ENCODE assay signal across 13 cellular contexts in genomic region chr3:155070932-155071387, GRCh38. TPM values are rescaled to one million over a fixed set of nuclear protein-coding genes. Genes with fewer than 3 reads are reported as not detected.
DNase-seq lines count a peak whose midpoint lies in the region; TF ChIP-seq lines count a peak whose summit lies in the region.
"Had no signal": no experiment of that assay in that cellular context is flagged by ENCODE, and none has a peak within 500 bp of the region (broad histone marks: within the 10 kb centered on the region; RNA-seq: fewer than 3 reads in every experiment).

No MANE protein-coding gene starts in this region.

- TF ChIP-seq CTCF in epithelial cell of proximal tubule (conservative IDR thresholded peaks at IDR 0.05; ENCODE audit: low read depth, low read length): no peak

- no peak overlapping the region for H3K4me3 ChIP-seq in epithelial cell of proximal tubule (ENCODE audit: low read depth, low read length)
- H3K4me3 ChIP-seq: esophagus squamous epithelium, upper lobe of left lung had no signal

- DNase-seq in ELF-1 (ENCODE audit: low read depth, low spot score) (peak; percentile 40), RPMI7951 (ENCODE audit: low read depth) (peak; percentile 93), epithelial cell of proximal tubule (ENCODE audit: low read depth) (peak; percentile 67), non-pigmented ciliary epithelial cell (ENCODE audit: low read depth) (peak; percentile 98), DMS 273 (lab: John Stamatoyannopoulos, UW; ENCODE audit: unreplicated experiment) (no peak), mucosa of gallbladder (ENCODE audit: low spot score) (no peak)
- no peak for DNase-seq in stimulated activated CD4-positive, alpha-beta T cell treated with anti-CD3 and anti-CD28 coated beads, Interleukin-1b, Interleukin-23, amount 100 ng/mL, for 48 hours
- no peak for DNase-seq in activated CD4-positive, alpha-beta T cell treated with anti-CD3 and anti-CD28 coated beads for 4 hours
- DNase-seq: esophagus squamous epithelium, NCI-H446 treated with DMSO at 0.1 percent for 48 hours had no signal

RNA-seq across cellular contexts. Expression of gene MME, which starts 9.2 kb away (rescaled TPM):
- total RNA-seq in RPMI7951 (2014; rRNA removed; shearing (Covaris generic)): 73.8 and 77.4 TPM in 2 replicates
- total RNA-seq in epithelial cell of proximal tubule (20.1 and 61.6 TPM in 2 replicates), mucosa of gallbladder (111 TPM)
- total RNA-seq: activated T-helper 1 cell treated with anti-CD3 and anti-CD28 coated beads, Interleukin-12 subunit alpha, Interleukin-12 subunit beta, Interleukin-2, Interleukin-4 antibody, amounts not matched to agents 30 ng/mL and 10 ng/mL and 1 ng/mL, durations not matched to agents 14 hours and 24 hours and 36 hours; T-helper 2 cell treated with Interferon-gamma antibody and Interleukin-4, amounts not matched to agents 100 ng/mL and 5 ng/mL, for 36 hours had no signal

Comparison
In these comparisons a context has a peak if more than half of its experiments do, and no peak if none do; other contexts are left out.
1. DNase-seq: peak in ELF-1 (single experiment), RPMI7951 (single experiment), epithelial cell of proximal tubule (single experiment) and non-pigmented ciliary epithelial cell (single experiment); none in stimulated activated CD4-positive, alpha-beta T cell treated with anti-CD3 and anti-CD28 coated beads, Interleukin-1b, Interleukin-23, amount 100 ng/mL, for 48 hours (single experiment), activated CD4-positive, alpha-beta T cell treated with anti-CD3 and anti-CD28 coated beads for 4 hours (0 of 2), DMS 273 (single experiment) and mucosa of gallbladder (single experiment).